11 cellular contexts compared by ENCODE assay signal in the genomic region with DNA sequence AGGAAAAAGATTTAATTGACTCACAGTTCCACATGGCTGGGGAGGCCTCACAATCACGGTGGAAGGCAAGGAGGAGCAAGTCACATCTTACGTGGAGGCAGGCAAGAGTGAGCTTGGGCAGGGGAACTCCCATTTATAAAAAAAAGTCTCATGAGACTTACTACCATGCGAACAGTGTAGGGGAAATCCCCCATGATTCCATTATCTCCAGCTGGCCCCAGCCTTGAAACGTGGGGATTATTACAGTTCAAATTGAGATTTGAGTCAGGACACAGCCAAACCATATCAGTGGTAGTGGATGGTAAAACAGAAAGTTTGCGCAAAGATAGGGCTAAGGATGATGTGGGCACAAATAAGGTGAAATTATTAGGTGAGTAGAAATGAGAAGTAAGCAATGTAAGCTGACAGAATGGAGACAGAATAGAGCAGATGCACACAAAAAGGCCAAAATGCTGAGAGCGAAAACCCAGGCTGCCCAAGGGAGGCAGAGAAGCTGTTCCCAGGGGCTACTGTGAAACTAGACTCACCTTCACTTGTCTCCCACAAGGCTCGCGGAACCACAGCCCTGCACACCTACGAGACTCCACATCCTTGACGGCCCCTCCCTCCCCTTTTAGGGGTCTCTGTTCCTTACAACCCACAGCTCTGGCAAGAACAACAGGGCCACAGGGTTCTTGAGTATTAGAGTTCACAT.
DNase-seq lines count a peak whose midpoint lies in the region; ATAC-seq and TF ChIP-seq lines count a peak whose summit lies in the region.
"Had no signal": no experiment of that assay in that cellular context is flagged by ENCODE, and none has a peak within 500 bp of the region (broad histone marks: within the 10 kb centered on the region; RNA-seq: fewer than 3 reads in every experiment).

No MANE protein-coding gene starts in this region.

- no peak overlapping the region for H3K14ac ChIP-seq in mesenchymal stem cell (ENCODE audit: low read length in 2 of 2)

- H3K4me3 Mint-ChIP-seq in MCF 10A (ENCODE audit: unreplicated experiment), result no peak overlapping the region
- H3K4me3 Mint-ChIP-seq: activated naive CD4-positive, alpha-beta T cell treated with anti-CD3 and anti-CD28 coated beads, Interleukin-2, amount 50 U/mL, for 24 hours; natural killer cell had no signal

- intact Hi-C loops in sciatic nerve (cut with DNase I), result no loop called here
- intact Hi-C loops in MCF 10A (cut with micrococcal nuclease), result no loop called here

- no peak overlapping the region for H2BK5ac ChIP-seq in mesenchymal stem cell (ENCODE audit: low read depth, low read length, poor library complexity, severe bottlenecking)

- peak overlapping the region; percentile 19 for H3K4me2 ChIP-seq in mesenchymal stem cell (ENCODE audit: low read length, poor library complexity, severe bottlenecking)

- H3K36me3 Mint-ChIP-seq in MCF 10A (ENCODE audit: insufficient read depth, unreplicated experiment), result no peaks in the 10 kb centered on the region
- H3K36me3 Mint-ChIP-seq: activated naive CD4-positive, alpha-beta T cell treated with anti-CD3 and anti-CD28 coated beads, Interleukin-2, amount 50 U/mL, for 24 hours; natural killer cell had no signal

- H3K27me3 ChIP-seq in mesenchymal stem cell (ENCODE audit: control insufficient read depth in 1 of 2, insufficient read depth in 1 of 2, low read length in 2 of 2), result peaks cover 0 to 2% of the 10 kb centered on the region in 2 experiments

- H3K18ac ChIP-seq in mesenchymal stem cell (ENCODE audit: low read depth in 1 of 2, low read length in 2 of 2), result no peak overlapping the region

- no peak for TF ChIP-seq CTCF in MCF 10A (IDR thresholded peaks at IDR 0.05; ENCODE audit: unreplicated experiment)

- H3K9me3 ChIP-seq in mesenchymal stem cell (ENCODE audit: control insufficient read depth, low read length), result no peaks in the 10 kb centered on the region

- H2BK15ac ChIP-seq in mesenchymal stem cell (ENCODE audit: low read depth, poor library complexity, severe bottlenecking), result no peak overlapping the region

- H3K36me3 ChIP-seq in mesenchymal stem cell (ENCODE audit: control insufficient read depth in 1 of 2, insufficient read depth in 2 of 2, low read depth in 1 of 2, low read length in 2 of 2), result no peaks in the 10 kb centered on the region

- no peak overlapping the region for H4K91ac ChIP-seq in mesenchymal stem cell (ENCODE audit: low read length)

- H3K9me3 Mint-ChIP-seq in MCF 10A (ENCODE audit: unreplicated experiment), result no peaks in the 10 kb centered on the region
- H3K9me3 Mint-ChIP-seq: activated naive CD4-positive, alpha-beta T cell treated with anti-CD3 and anti-CD28 coated beads, Interleukin-2, amount 50 U/mL, for 24 hours; natural killer cell had no signal

- H2BK120ac ChIP-seq in mesenchymal stem cell (ENCODE audit: low read depth, low read length), result no peak overlapping the region

- DNase-seq in mesenchymal stem cell (no peak), sciatic nerve (ENCODE audit: low spot score) (no peak), MCF 10A (ENCODE audit: unreplicated experiment) (no peak), NOMO-1 (lab: John Stamatoyannopoulos, UW; ENCODE audit: unreplicated experiment in 2 of 2) (no peak)
- DNase-seq: effector CD4-positive, alpha-beta T cell; natural killer cell had no signal

- 88% methylated on average over 9 of the region's 10 CpGs for WGBS in mesenchymal stem cell

- POLR2A ChIA-PET in MCF 10A (lab: Yijun Ruan, JAX), result no interaction called here

- no peak overlapping the region for H4K8ac ChIP-seq in mesenchymal stem cell (ENCODE audit: low read length)

- peaks cover 13% of the 10 kb centered on the region for H3K4me1 ChIP-seq in mesenchymal stem cell (ENCODE audit: control insufficient read depth, insufficient read depth, low read depth, low read length)

- H3K4me1 Mint-ChIP-seq in MCF 10A (ENCODE audit: insufficient read depth, unreplicated experiment), result no peaks in the 10 kb centered on the region
- H3K4me1 Mint-ChIP-seq: activated naive CD4-positive, alpha-beta T cell treated with anti-CD3 and anti-CD28 coated beads, Interleukin-2, amount 50 U/mL, for 24 hours; natural killer cell had no signal

- H3K4me3 ChIP-seq in mesenchymal stem cell (ENCODE audit: insufficient read depth in 1 of 2, low read depth in 1 of 2, low read length in 2 of 2), result no peak overlapping the region

- H3K27ac Mint-ChIP-seq in MCF 10A (ENCODE audit: low read depth, unreplicated experiment), result no peak overlapping the region
- H3K27ac Mint-ChIP-seq: activated naive CD4-positive, alpha-beta T cell treated with anti-CD3 and anti-CD28 coated beads, Interleukin-2, amount 50 U/mL, for 24 hours; natural killer cell had no signal

- no peak overlapping the region for H3K4ac ChIP-seq in mesenchymal stem cell (ENCODE audit: low read depth in 1 of 2, low read length in 2 of 2)

- CTCF ChIA-PET in MCF 10A (lab: Yijun Ruan, JAX), result interaction anchor here (0.5 to 0.9 kb wide), 4 partner anchors 11 to 583 kb away, joined by 3 to 4 read pairs (median 3); no protein-coding TSS in a partner anchor

- H2AFZ ChIP-seq in mesenchymal stem cell (ENCODE audit: low read depth, low read length), result no peak overlapping the region

- ATAC-seq in GM18861 (IDR thresholded peaks at IDR 0.05; ENCODE audit: unreplicated experiment) (peak; percentile 89), GM21515 (IDR thresholded peaks at IDR 0.05; ENCODE audit: unreplicated experiment) (peak; percentile 71), HG03103 (IDR thresholded peaks at IDR 0.05; ENCODE audit: low read depth, unreplicated experiment) (peak; percentile 73), sciatic nerve (no peak)
- ATAC-seq: natural killer cell, Panc1 had no signal

- peaks cover 17% of the 10 kb centered on the region for H3K27me3 Mint-ChIP-seq in MCF 10A (ENCODE audit: insufficient read depth, unreplicated experiment)
- H3K27me3 Mint-ChIP-seq: activated naive CD4-positive, alpha-beta T cell treated with anti-CD3 and anti-CD28 coated beads, Interleukin-2, amount 50 U/mL, for 24 hours had no signal

- BruUV-seq in MCF 10A (replicated peaks; lab: Mats Ljungman, UMichigan), result no TSS peak

- no peak overlapping the region for H3K27ac ChIP-seq in mesenchymal stem cell (ENCODE audit: low read length, poor library complexity, severe bottlenecking)

- no peak overlapping the region for H3K9ac ChIP-seq in mesenchymal stem cell (ENCODE audit: low read length)

- no peak overlapping the region for H2BK12ac ChIP-seq in mesenchymal stem cell (ENCODE audit: low read length in 2 of 2)

- H2AK5ac ChIP-seq in mesenchymal stem cell (ENCODE audit: low read length, severe bottlenecking), result peak overlapping the region; percentile 61

- H3K23ac ChIP-seq in mesenchymal stem cell (ENCODE audit: low read length in 2 of 2), result no peak overlapping the region

- no peaks in the 10 kb centered on the region for H3K79me1 ChIP-seq in mesenchymal stem cell (replicated peaks; ENCODE audit: low read length, poor library complexity, severe bottlenecking)
